ENCODE assay signal across 24 cellular contexts in genomic region chr9:21564186-21564585, GRCh38.
A peak's percentile ranks its signal among the peaks of the same experiment; 100 is the strongest.
DNase-seq lines count a peak whose midpoint lies in the region; ATAC-seq and TF ChIP-seq lines count a peak whose summit lies in the region.
"Had no signal": no experiment of that assay in that cellular context is flagged by ENCODE, and none has a peak within 500 bp of the region (broad histone marks: within the 10 kb centered on the region; RNA-seq: fewer than 3 reads in every experiment).

No MANE protein-coding gene starts in this region.

- no TSS peak for BruUV-seq in Caco-2 (replicated peaks; lab: Mats Ljungman, UMichigan)

- ATAC-seq in GM21825 (IDR thresholded peaks at IDR 0.05; ENCODE audit: unreplicated experiment) = no peak

- POLR2A ChIA-PET in Caco-2 (lab: Charles Lee) = no interaction called here

- intact Hi-C loops in Caco-2 (cut with micrococcal nuclease; ENCODE audit: unreplicated experiment) (no loop called here), esophagus squamous epithelium (cut with DNase I) (no loop called here)

- peak overlapping the region; percentile 30 for H3K27ac Mint-ChIP-seq in Caco-2 (ENCODE audit: unreplicated experiment)
- H3K27ac Mint-ChIP-seq: CD4-positive, alpha-beta T cell; IgD-negative memory B cell had no signal

- 72 to 84% methylated on average over 1 of the region's 1 CpG for WGBS in esophagus squamous epithelium, 2 donors

- H3K27ac ChIP-seq in osteoblast (ENCODE audit: low read depth, low read length) = peak overlapping the region; percentile 9
- H3K27ac ChIP-seq in esophagus squamous epithelium = peak overlapping the region in 1 of 4 donors; percentile 36
- H3K27ac ChIP-seq: SK-N-MC had no signal

- H3K4me1 ChIP-seq in Caco-2 = no peaks in the 10 kb centered on the region
- H3K4me1 ChIP-seq in osteoblast (ENCODE audit: insufficient read depth, low read length) = peaks cover 37% of the 10 kb centered on the region
- peaks cover 0 to 14% (median 0%) of the 10 kb centered on the region in 3 donors for H3K4me1 ChIP-seq in esophagus squamous epithelium
- H3K4me1 ChIP-seq: BE2C had no signal

- H3K4me3 Mint-ChIP-seq in Caco-2 (ENCODE audit: unreplicated experiment) = no peak overlapping the region
- H3K4me3 Mint-ChIP-seq: CD4-positive, alpha-beta T cell; IgD-negative memory B cell had no signal

- no peak for TF ChIP-seq CTCF in Caco-2 (IDR thresholded peaks at IDR 0.05; ENCODE audit: insufficient read depth in 1 of 2, low read depth in 1 of 2, low read length in 1 of 2, severe bottlenecking in 1 of 2, unreplicated experiment in 1 of 2)
- TF ChIP-seq CTCF in epithelial cell of esophagus (IDR thresholded peaks at IDR 0.05; ENCODE audit: insufficient read depth, low read depth, low read length, missing control alignments) = no peak
- TF ChIP-seq CTCF in osteoblast (IDR thresholded peaks at IDR 0.05; ENCODE audit: extremely low read depth, low read depth, low read length) = no peak
- no peak for TF ChIP-seq CTCF in esophagus squamous epithelium (IDR thresholded peaks at IDR 0.05)

- no peaks in the 10 kb centered on the region for H3K9me3 Mint-ChIP-seq in Caco-2 (ENCODE audit: unreplicated experiment)
- H3K9me3 Mint-ChIP-seq: CD4-positive, alpha-beta T cell; IgD-negative memory B cell had no signal

- no peaks in the 10 kb centered on the region for H3K4me1 Mint-ChIP-seq in Caco-2 (ENCODE audit: low read depth, unreplicated experiment)

- DNase-seq in Caco-2 = no peak
- no peak for DNase-seq in MG63
- DNase-seq in epithelial cell of esophagus (ENCODE audit: low read depth) = no peak
- DNase-seq in osteoblast (ENCODE audit: insufficient read length, low spot score, missing footprints) = no peak
- no peak for DNase-seq in retina
- no peak for DNase-seq in esophagus squamous epithelium (lab: John Stamatoyannopoulos, UW)
- DNase-seq: BE2C; CD4-positive, alpha-beta T cell; COR-L47; DND-41; GOT3; HCEC 1CT; NCI-H1417; NCI-H1694 treated with DMSO at 0.1 percent for 48 hours; NCI-H2081 treated with DMSO at 0.1 percent for 48 hours; NCI-H446; NCI-H526; OCI-M1; RPMI8226; SHP77 treated with DMSO at 0.1 percent for 48 hours; SW 1271 had no signal

- peak overlapping the region; percentile 62 for H3K4me2 ChIP-seq in osteoblast (ENCODE audit: insufficient read depth, low read length)

- H3K9me3 ChIP-seq in Caco-2 (no peaks in the 10 kb centered on the region), MG63 (no peaks in the 10 kb centered on the region), osteoblast (ENCODE audit: low read depth, low read length) (no peaks in the 10 kb centered on the region), esophagus squamous epithelium (no peaks in the 10 kb centered on the region)
- H3K9me3 ChIP-seq: BE2C had no signal

- H3K4me3 ChIP-seq in Caco-2 (ENCODE audit: low read depth, low read length) (no peak overlapping the region), MG63 (0 out of 2 replicates have a peak overlapping the region, but pooled peaks have one; percentile 0), epithelial cell of esophagus (ENCODE audit: low read length) (peak overlapping the region; percentile 16), osteoblast (ENCODE audit: insufficient read depth, low read length) (peak overlapping the region; percentile 8), esophagus squamous epithelium (peak overlapping the region in 1 of 4 donors; percentile 26)
- H3K4me3 ChIP-seq: SK-N-MC had no signal

- H3K79me2 ChIP-seq in osteoblast (ENCODE audit: insufficient read depth, low read length) = peaks cover 22% of the 10 kb centered on the region

- H2AFZ ChIP-seq in osteoblast (ENCODE audit: low read length) = peak overlapping the region; percentile 27

- H3K27me3 ChIP-seq in Caco-2 (replicated peaks; ENCODE audit: control insufficient read depth, insufficient read depth, low read length) = no peaks in the 10 kb centered on the region
- no peaks in the 10 kb centered on the region for H3K27me3 ChIP-seq in MG63
- H3K27me3 ChIP-seq in osteoblast (ENCODE audit: insufficient read depth, low read length) = no peaks in the 10 kb centered on the region
- H3K27me3 ChIP-seq in esophagus squamous epithelium = peaks cover 0 to 51% (median 2%) of the 10 kb centered on the region in 4 donors

- H4K20me1 ChIP-seq in osteoblast (ENCODE audit: insufficient read depth, low read length) = no peaks in the 10 kb centered on the region

- no peak for TF ChIP-seq POLR2A in esophagus squamous epithelium (IDR thresholded peaks at IDR 0.05)

- H3K36me3 Mint-ChIP-seq in Caco-2 (ENCODE audit: insufficient read depth, unreplicated experiment) = peaks cover 9% of the 10 kb centered on the region
- H3K36me3 Mint-ChIP-seq: IgD-negative memory B cell had no signal

- no peaks in the 10 kb centered on the region for H3K27me3 Mint-ChIP-seq in Caco-2 (ENCODE audit: insufficient read depth, unreplicated experiment)

- H3K36me3 ChIP-seq in Caco-2 (ENCODE audit: control insufficient read depth, insufficient read depth, low read length) (no peaks in the 10 kb centered on the region), MG63 (no peaks in the 10 kb centered on the region; the same call in none of the 2 replicates), osteoblast (ENCODE audit: insufficient read depth, low read length) (no peaks in the 10 kb centered on the region), esophagus squamous epithelium (no peaks in the 10 kb centered on the region)
- H3K36me3 ChIP-seq: BE2C had no signal

- CTCF ChIA-PET in Caco-2 (lab: Charles Lee) = no interaction called here
